Comparison of ENCODE assay signal across 1 cellular context in genomic region chr6:138620630-138621029, GRCh38.
TF ChIP-seq lines count a peak whose summit lies in the region.

No MANE protein-coding gene starts in this region.

TF ChIP-seq in IMR-90, 13 proteins besides CTCF, POLR2A, EP300 and RAD21 (continued from another document):
- TF ChIP-seq, protein P1, sequence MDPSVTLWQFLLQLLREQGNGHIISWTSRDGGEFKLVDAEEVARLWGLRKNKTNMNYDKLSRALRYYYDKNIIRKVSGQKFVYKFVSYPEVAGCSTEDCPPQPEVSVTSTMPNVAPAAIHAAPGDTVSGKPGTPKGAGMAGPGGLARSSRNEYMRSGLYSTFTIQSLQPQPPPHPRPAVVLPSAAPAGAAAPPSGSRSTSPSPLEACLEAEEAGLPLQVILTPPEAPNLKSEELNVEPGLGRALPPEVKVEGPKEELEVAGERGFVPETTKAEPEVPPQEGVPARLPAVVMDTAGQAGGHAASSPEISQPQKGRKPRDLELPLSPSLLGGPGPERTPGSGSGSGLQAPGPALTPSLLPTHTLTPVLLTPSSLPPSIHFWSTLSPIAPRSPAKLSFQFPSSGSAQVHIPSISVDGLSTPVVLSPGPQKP (IDR thresholded peaks at IDR 0.05; ENCODE audit: borderline replicate concordance, low read depth, low read length) = no peak
- TF ChIP-seq MXI1 (IDR thresholded peaks at IDR 0.05; ENCODE audit: borderline replicate concordance, low read depth, low read length) (no peak), CHD1 (IDR thresholded peaks at IDR 0.05; ENCODE audit: low read depth, low read length) (no peak), RCOR1 (IDR thresholded peaks at IDR 0.05; ENCODE audit: insufficient replicate concordance, low read length) (no peak), MAFK (IDR thresholded peaks at IDR 0.05; ENCODE audit: low read depth, low read length) (no peak)
- TF ChIP-seq, protein P2, sequence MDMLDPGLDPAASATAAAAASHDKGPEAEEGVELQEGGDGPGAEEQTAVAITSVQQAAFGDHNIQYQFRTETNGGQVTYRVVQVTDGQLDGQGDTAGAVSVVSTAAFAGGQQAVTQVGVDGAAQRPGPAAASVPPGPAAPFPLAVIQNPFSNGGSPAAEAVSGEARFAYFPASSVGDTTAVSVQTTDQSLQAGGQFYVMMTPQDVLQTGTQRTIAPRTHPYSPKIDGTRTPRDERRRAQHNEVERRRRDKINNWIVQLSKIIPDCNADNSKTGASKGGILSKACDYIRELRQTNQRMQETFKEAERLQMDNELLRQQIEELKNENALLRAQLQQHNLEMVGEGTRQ (IDR thresholded peaks at IDR 0.05; ENCODE audit: low read depth, low read length) = no peak
